37 cellular contexts compared by ENCODE assay signal in the genomic region with DNA sequence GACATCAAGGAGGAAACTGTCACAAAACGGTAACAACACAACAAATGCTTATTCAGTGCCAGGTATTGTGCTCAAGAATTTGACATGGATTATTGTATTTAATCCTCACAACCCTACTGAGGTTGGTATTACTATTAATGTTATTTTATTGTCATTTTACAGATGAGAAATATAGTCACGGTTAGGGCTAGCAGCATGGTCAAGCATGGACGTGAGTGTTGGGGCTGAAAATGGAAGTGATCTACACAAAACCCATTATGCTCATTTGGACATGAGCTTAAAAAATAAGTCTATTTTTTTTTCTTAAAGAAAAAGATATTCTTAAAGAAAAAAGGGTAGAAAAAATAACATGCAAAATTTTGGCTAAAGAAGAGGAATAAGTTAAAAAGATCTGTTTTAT.
"Had no signal": no experiment of that assay in that cellular context is flagged by ENCODE, and none has a peak within 500 bp of the region (broad histone marks: within the 10 kb centered on the region; RNA-seq: fewer than 3 reads in every experiment).

No MANE protein-coding gene starts in this region.

- DNase-seq: activated B cell treated with CpG ODN at 0.5 μM for 24 hours; activated CD4-positive, alpha-beta memory T cell treated with anti-CD3 and anti-CD28 coated beads, Interleukin-2, amount 10 ng/mL, durations not matched to agents 7 days and 5 days; activated CD4-positive, alpha-beta T cell treated with anti-CD3 and anti-CD28 coated beads for 1 hour; activated CD4-positive, alpha-beta T cell treated with anti-CD3 and anti-CD28 coated beads for 36 hours; activated CD4-positive, alpha-beta T cell treated with anti-CD3 and anti-CD28 coated beads for 48 hours; activated CD4-positive, alpha-beta T cell treated with anti-CD3 and anti-CD28 coated beads, Interleukin-2, amount 10 ng/mL, durations not matched to agents 7 days and 5 days; activated CD4-positive, alpha-beta T cell treated with anti-CD3 and anti-CD28 coated beads, Interleukin-2, amount 50 U/mL, for 48 hours; activated CD8-positive, alpha-beta memory T cell treated with anti-CD3 and anti-CD28 coated beads for 24 hours; activated CD8-positive, alpha-beta memory T cell treated with anti-CD3 and anti-CD28 coated beads, Interleukin-2, amount 10 ng/mL, durations not matched to agents 7 days and 5 days; activated CD8-positive, alpha-beta memory T cell treated with anti-CD3 and anti-CD28 coated beads, Interleukin-2, amount 50 U/mL, for 48 hours; activated CD8-positive, alpha-beta T cell treated with anti-CD3 and anti-CD28 coated beads, Interleukin-2, amount 10 ng/mL, durations not matched to agents 7 days and 5 days; activated effector memory CD4-positive, alpha-beta T cell treated with Interleukin-2 at 50 U/mL for 16 hours; activated gamma-delta T cell; activated naive CD4-positive, alpha-beta T cell treated with anti-CD3 and anti-CD28 coated beads, Interleukin-2, amount 10 ng/mL, durations not matched to agents 7 days and 5 days; activated naive CD4-positive, alpha-beta T cell treated with Interleukin-2 at 50 U/mL for 16 hours; activated naive CD8-positive, alpha-beta T cell treated with anti-CD3 and anti-CD28 coated beads, Interleukin-2, amount 10 ng/mL, durations not matched to agents 7 days and 5 days; activated naive CD8-positive, alpha-beta T cell treated with anti-CD3 and anti-CD28 coated beads, Interleukin-2, amount 50 U/mL, for 24 hours; activated T-cell treated with anti-CD3 and anti-CD28 coated beads, Interleukin-2, amount 50 U/mL, for 24 hours; activated T-cell treated with anti-CD3 and anti-CD28 coated beads, Interleukin-2, amount 50 U/mL, for 48 hours; amygdala; anterior cingulate cortex; caudate nucleus; cerebellar nuclear complex; T-helper 1 cell; T-helper 2 cell; T-helper 9 cell had no signal

- H3K9me3 ChIP-seq: ascending aorta had no signal

- H3K36me3 ChIP-seq: ascending aorta, cardiac muscle cell had no signal

- H3K27me3 ChIP-seq: ascending aorta, cardiac muscle cell had no signal

- H3K27me3 Mint-ChIP-seq: activated B cell treated with CpG ODN at 0.5 μM for 24 hours; activated CD4-positive, alpha-beta memory T cell treated with anti-CD3 and anti-CD28 coated beads, Interleukin-2, amount 10 ng/mL, durations not matched to agents 7 days and 5 days; activated CD4-positive, alpha-beta T cell treated with anti-CD3 and anti-CD28 coated beads for 36 hours; activated CD4-positive, alpha-beta T cell treated with anti-CD3 and anti-CD28 coated beads, Interleukin-2, amount 10 ng/mL, durations not matched to agents 7 days and 5 days; activated CD8-positive, alpha-beta memory T cell treated with anti-CD3 and anti-CD28 coated beads, Interleukin-2, amount 10 ng/mL, durations not matched to agents 7 days and 5 days; activated naive CD4-positive, alpha-beta T cell treated with anti-CD3 and anti-CD28 coated beads, Interleukin-2, amount 10 ng/mL, durations not matched to agents 7 days and 5 days; activated naive CD4-positive, alpha-beta T cell treated with anti-CD3 and anti-CD28 coated beads, Interleukin-2, amount 50 U/mL, for 24 hours; activated naive CD8-positive, alpha-beta T cell; activated naive CD8-positive, alpha-beta T cell treated with anti-CD3 and anti-CD28 coated beads, Interleukin-2, amount 10 ng/mL, durations not matched to agents 7 days and 5 days; activated naive CD8-positive, alpha-beta T cell treated with anti-CD3 and anti-CD28 coated beads, Interleukin-2, amount 50 U/mL, for 24 hours; activated T-cell treated with anti-CD3 and anti-CD28 coated beads, Interleukin-2, amount 50 U/mL, for 24 hours; brain; central memory CD8-positive, alpha-beta T cell had no signal

- ATAC-seq: activated CD4-positive, alpha-beta T cell treated with anti-CD3 and anti-CD28 coated beads for 36 hours; activated CD4-positive, CD25-positive, alpha-beta regulatory T cell treated with anti-CD3 and anti-CD28 coated beads, Interleukin-2, amount 50 U/mL, for 24 hours; activated CD8-positive, alpha-beta memory T cell treated with anti-CD3 and anti-CD28 coated beads, Interleukin-2, amount 10 ng/mL, durations not matched to agents 7 days and 5 days; activated CD8-positive, alpha-beta T cell treated with anti-CD3 and anti-CD28 coated beads, Interleukin-2, amount 10 ng/mL, durations not matched to agents 7 days and 5 days; activated naive CD8-positive, alpha-beta T cell treated with anti-CD3 and anti-CD28 coated beads, Interleukin-2, amount 50 U/mL, for 24 hours had no signal

- H3K4me1 Mint-ChIP-seq: activated B cell treated with CpG ODN at 0.5 μM for 24 hours; activated CD4-positive, alpha-beta memory T cell treated with anti-CD3 and anti-CD28 coated beads, Interleukin-2, amount 10 ng/mL, durations not matched to agents 7 days and 5 days; activated CD4-positive, alpha-beta T cell treated with anti-CD3 and anti-CD28 coated beads for 36 hours; activated CD4-positive, alpha-beta T cell treated with anti-CD3 and anti-CD28 coated beads, Interleukin-2, amount 10 ng/mL, durations not matched to agents 7 days and 5 days; activated CD8-positive, alpha-beta memory T cell treated with anti-CD3 and anti-CD28 coated beads, Interleukin-2, amount 10 ng/mL, durations not matched to agents 7 days and 5 days; activated naive CD4-positive, alpha-beta T cell treated with anti-CD3 and anti-CD28 coated beads, Interleukin-2, amount 10 ng/mL, durations not matched to agents 7 days and 5 days; activated naive CD4-positive, alpha-beta T cell treated with anti-CD3 and anti-CD28 coated beads, Interleukin-2, amount 50 U/mL, for 24 hours; activated naive CD8-positive, alpha-beta T cell treated with anti-CD3 and anti-CD28 coated beads, Interleukin-2, amount 10 ng/mL, durations not matched to agents 7 days and 5 days; activated naive CD8-positive, alpha-beta T cell treated with anti-CD3 and anti-CD28 coated beads, Interleukin-2, amount 50 U/mL, for 24 hours; central memory CD8-positive, alpha-beta T cell had no signal

- H3K27ac Mint-ChIP-seq: activated B cell treated with CpG ODN at 0.5 μM for 24 hours; activated CD4-positive, alpha-beta memory T cell treated with anti-CD3 and anti-CD28 coated beads, Interleukin-2, amount 10 ng/mL, durations not matched to agents 7 days and 5 days; activated CD4-positive, alpha-beta T cell treated with anti-CD3 and anti-CD28 coated beads for 36 hours; activated CD4-positive, alpha-beta T cell treated with anti-CD3 and anti-CD28 coated beads, Interleukin-2, amount 10 ng/mL, durations not matched to agents 7 days and 5 days; activated CD8-positive, alpha-beta memory T cell treated with anti-CD3 and anti-CD28 coated beads, Interleukin-2, amount 10 ng/mL, durations not matched to agents 7 days and 5 days; activated CD8-positive, alpha-beta T cell treated with anti-CD3 and anti-CD28 coated beads, Interleukin-2, amount 10 ng/mL, durations not matched to agents 7 days and 5 days; activated naive CD4-positive, alpha-beta T cell treated with anti-CD3 and anti-CD28 coated beads, Interleukin-2, amount 10 ng/mL, durations not matched to agents 7 days and 5 days; activated naive CD4-positive, alpha-beta T cell treated with anti-CD3 and anti-CD28 coated beads, Interleukin-2, amount 50 U/mL, for 24 hours; activated naive CD8-positive, alpha-beta T cell; activated naive CD8-positive, alpha-beta T cell treated with anti-CD3 and anti-CD28 coated beads, Interleukin-2, amount 10 ng/mL, durations not matched to agents 7 days and 5 days; activated naive CD8-positive, alpha-beta T cell treated with anti-CD3 and anti-CD28 coated beads, Interleukin-2, amount 50 U/mL, for 24 hours; activated T-cell treated with anti-CD3 and anti-CD28 coated beads, Interleukin-2, amount 50 U/mL, for 24 hours; activated T-helper 2 cell treated with anti-CD3 and anti-CD28 coated beads, Interferon-gamma antibody, Interleukin-2, Interleukin-4, amounts not matched to agents 10 μg/mL and 5 μg/mL and 100 μg/mL, durations not matched to agents 14 hours and 24 hours and 36 hours; brain; T-helper 1 cell treated with Interleukin-12 subunit alpha and Interleukin-12 subunit beta and Interleukin-4 antibody, amounts not matched to agents 30 μg/mL and 1 μg/mL, for 36 hours; T-helper 2 cell treated with Interferon-gamma antibody and Interleukin-4, amounts not matched to agents 5 μg/mL and 100 μg/mL, for 36 hours had no signal

- H3K4me3 Mint-ChIP-seq: activated B cell treated with CpG ODN at 0.5 μM for 24 hours; activated CD4-positive, alpha-beta memory T cell treated with anti-CD3 and anti-CD28 coated beads, Interleukin-2, amount 10 ng/mL, durations not matched to agents 7 days and 5 days; activated CD4-positive, alpha-beta T cell treated with anti-CD3 and anti-CD28 coated beads for 36 hours; activated CD4-positive, alpha-beta T cell treated with anti-CD3 and anti-CD28 coated beads, Interleukin-2, amount 10 ng/mL, durations not matched to agents 7 days and 5 days; activated CD8-positive, alpha-beta memory T cell treated with anti-CD3 and anti-CD28 coated beads, Interleukin-2, amount 10 ng/mL, durations not matched to agents 7 days and 5 days; activated CD8-positive, alpha-beta T cell treated with anti-CD3 and anti-CD28 coated beads, Interleukin-2, amount 10 ng/mL, durations not matched to agents 7 days and 5 days; activated naive CD4-positive, alpha-beta T cell treated with anti-CD3 and anti-CD28 coated beads, Interleukin-2, amount 10 ng/mL, durations not matched to agents 7 days and 5 days; activated naive CD4-positive, alpha-beta T cell treated with anti-CD3 and anti-CD28 coated beads, Interleukin-2, amount 50 U/mL, for 24 hours; activated naive CD8-positive, alpha-beta T cell; activated naive CD8-positive, alpha-beta T cell treated with anti-CD3 and anti-CD28 coated beads, Interleukin-2, amount 10 ng/mL, durations not matched to agents 7 days and 5 days; activated naive CD8-positive, alpha-beta T cell treated with anti-CD3 and anti-CD28 coated beads, Interleukin-2, amount 50 U/mL, for 24 hours; activated T-cell treated with anti-CD3 and anti-CD28 coated beads, Interleukin-2, amount 50 U/mL, for 24 hours; brain; central memory CD8-positive, alpha-beta T cell; T-helper 1 cell treated with Interleukin-12 subunit alpha and Interleukin-12 subunit beta and Interleukin-4 antibody, amounts not matched to agents 30 μg/mL and 1 μg/mL, for 36 hours; T-helper 2 cell treated with Interferon-gamma antibody and Interleukin-4, amounts not matched to agents 5 μg/mL and 100 μg/mL, for 36 hours had no signal

- H3K9me3 Mint-ChIP-seq: activated B cell treated with CpG ODN at 0.5 μM for 24 hours; activated CD4-positive, alpha-beta T cell treated with anti-CD3 and anti-CD28 coated beads, Interleukin-2, amount 10 ng/mL, durations not matched to agents 7 days and 5 days; activated naive CD8-positive, alpha-beta T cell treated with anti-CD3 and anti-CD28 coated beads, Interleukin-2, amount 50 U/mL, for 24 hours; activated T-helper 2 cell treated with anti-CD3 and anti-CD28 coated beads, Interferon-gamma antibody, Interleukin-2, Interleukin-4, amounts not matched to agents 10 μg/mL and 5 μg/mL and 100 μg/mL, durations not matched to agents 14 hours and 24 hours and 36 hours; brain; T-helper 1 cell treated with Interleukin-12 subunit alpha and Interleukin-12 subunit beta and Interleukin-4 antibody, amounts not matched to agents 30 μg/mL and 1 μg/mL, for 36 hours; T-helper 2 cell treated with Interferon-gamma antibody and Interleukin-4, amounts not matched to agents 5 μg/mL and 100 μg/mL, for 36 hours had no signal

- H3K4me3 ChIP-seq: ascending aorta, cardiac muscle cell had no signal

- H3K27ac ChIP-seq: ascending aorta, cardiac muscle cell, VCaP had no signal

- H3K36me3 Mint-ChIP-seq: activated CD8-positive, alpha-beta memory T cell treated with anti-CD3 and anti-CD28 coated beads, Interleukin-2, amount 10 ng/mL, durations not matched to agents 7 days and 5 days; activated naive CD4-positive, alpha-beta T cell treated with anti-CD3 and anti-CD28 coated beads, Interleukin-2, amount 10 ng/mL, durations not matched to agents 7 days and 5 days; activated naive CD4-positive, alpha-beta T cell treated with anti-CD3 and anti-CD28 coated beads, Interleukin-2, amount 50 U/mL, for 24 hours; activated naive CD8-positive, alpha-beta T cell; activated naive CD8-positive, alpha-beta T cell treated with anti-CD3 and anti-CD28 coated beads, Interleukin-2, amount 10 ng/mL, durations not matched to agents 7 days and 5 days; brain had no signal
